In genomic region chr4:129095811-129096454, GRCh38 we compare ENCODE assay signal across 1 cellular context.
A peak's percentile ranks its signal among the peaks of the same experiment; 100 is the strongest.
TF ChIP-seq lines count a peak whose summit lies in the region.

Gene C4orf33 (plus strand): TSS chr4:129096152. CDS start chr4:129102611, 6,459 bp downstream.

TF ChIP-seq in K562, 482 proteins besides CTCF, POLR2A, EP300 and RAD21 (continued from another document and continues in another):
- TF ChIP-seq ZNF407 (IDR thresholded peaks at IDR 0.05; ENCODE audit: low read depth) (no peak), ZBTB26 (CRISPR knock-in tag; IDR thresholded peaks at IDR 0.05) (no peak), FOXP4 (CRISPR knock-in tag; IDR thresholded peaks at IDR 0.05; ENCODE audit: borderline replicate concordance) (no peak), IFI16 (CRISPR knock-in tag; IDR thresholded peaks at IDR 0.05) (no peak), ZBTB49 (CRISPR knock-in tag; IDR thresholded peaks at IDR 0.05; ENCODE audit: borderline replicate concordance) (no peak), CC2D1A (IDR thresholded peaks at IDR 0.05) (peak; percentile 55; the same call in 1 of the 2 replicates), POU5F1 (IDR thresholded peaks at IDR 0.05; ENCODE audit: borderline replicate concordance, low read depth, low read length, partially characterized antibody) (no peak), ZKSCAN1 (IDR thresholded peaks at IDR 0.05; ENCODE audit: low read depth, low read length) (no peak), RBM17 (IDR thresholded peaks at IDR 0.05; ENCODE audit: borderline replicate concordance, low read depth, low read length) (no peak), PHB (CRISPR knock-in tag; IDR thresholded peaks at IDR 0.05) (no peak), ZNF347 (CRISPR knock-in tag; IDR thresholded peaks at IDR 0.05; ENCODE audit: low read depth) (no peak), SETDB1 (IDR thresholded peaks at IDR 0.05; ENCODE audit: low read length) (no peak), ZNF764 (CRISPR knock-in tag; IDR thresholded peaks at IDR 0.05; ENCODE audit: low read depth) (no peak), ZBTB5 (IDR thresholded peaks at IDR 0.05) (peak; percentile 66; the same call in 1 of the 2 replicates), NBN (IDR thresholded peaks at IDR 0.05; ENCODE audit: low read depth) (peak; percentile 81; the same call in 1 of the 2 replicates), MCM7 (IDR thresholded peaks at IDR 0.05) (no peak), RERE (CRISPR knock-in tag; IDR thresholded peaks at IDR 0.05; ENCODE audit: borderline replicate concordance) (no peak), RREB1 (CRISPR knock-in tag; IDR thresholded peaks at IDR 0.05) (no peak), NUFIP1 (IDR thresholded peaks at IDR 0.05; ENCODE audit: partially characterized antibody) (no peak), ZNF274 (IDR thresholded peaks at IDR 0.05; ENCODE audit: borderline replicate concordance, low read depth, low read length) (no peak), EGR1 (conservative IDR thresholded peaks at IDR 0.05) (no peak), U2AF2 (optimal IDR thresholded peaks at IDR 0.05; ENCODE audit: low read depth, low read length) (no peak), NR3C1 (CRISPR knock-in tag; IDR thresholded peaks at IDR 0.05) (no peak), PURB (CRISPR knock-in tag; IDR thresholded peaks at IDR 0.05; ENCODE audit: low read depth) (no peak), ZSCAN32 (CRISPR knock-in tag; IDR thresholded peaks at IDR 0.05) (no peak)
